Comparison of ENCODE assay signal across 25 cellular contexts in the genomic region with DNA sequence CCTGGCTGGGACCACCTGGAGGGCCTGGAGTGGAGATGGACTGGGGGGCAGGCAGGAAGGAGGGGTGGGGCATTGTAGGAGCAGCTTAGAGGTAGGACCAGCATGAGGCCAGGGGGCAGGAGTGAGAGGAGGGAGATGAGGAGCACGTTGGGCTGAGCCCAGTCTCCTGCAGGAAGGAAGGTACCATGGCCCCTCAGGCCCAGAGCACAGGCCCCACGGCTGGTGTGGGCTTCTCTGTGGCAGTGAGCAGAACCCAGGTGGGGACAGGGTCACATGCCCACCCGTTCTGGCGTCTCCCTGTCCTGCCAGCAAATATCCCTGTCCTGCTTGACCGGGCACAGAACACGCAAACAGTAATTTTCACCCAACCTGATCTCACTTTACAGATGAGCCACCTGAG.
"Had no signal": no experiment of that assay in that cellular context is flagged by ENCODE, and none has a peak within 500 bp of the region (broad histone marks: within the 10 kb centered on the region; RNA-seq: fewer than 3 reads in every experiment).

No MANE protein-coding gene starts in this region.

- H3K4me1 ChIP-seq: colonic mucosa, lower lobe of right lung had no signal

- H3K27ac ChIP-seq: colonic mucosa, epithelial cell of prostate, esophagus squamous epithelium, gastrocnemius medialis, heart right ventricle, left lung, lower lobe of right lung had no signal

- H3K9me3 ChIP-seq: colonic mucosa, esophagus squamous epithelium, gastrocnemius medialis, heart right ventricle, left lung, lower lobe of right lung had no signal

- DNase-seq: colonic mucosa; cortex of kidney; effector CD8-positive, alpha-beta T cell; effector memory CD8-positive, alpha-beta T cell; endodermal cell; erythroblast; esophagus squamous epithelium; foreskin fibroblast; foreskin melanocyte; gastrocnemius medialis; glutamatergic neuron; head of caudate nucleus; heart right ventricle; hippocampal formation; left cardiac atrium; left ventricle myocardium superior; lower lobe of right lung; mesenchymal stem cell; midbrain had no signal

- ATAC-seq: effector memory CD8-positive, alpha-beta T cell; esophagus mucosa; gastrocnemius medialis; heart right ventricle; left cardiac atrium; left lung; left ventricle myocardium superior; lower lobe of right lung had no signal

- H3K4me3 ChIP-seq: colonic mucosa, esophagus squamous epithelium, gastrocnemius medialis, heart right ventricle, left lung, lower lobe of right lung had no signal

- FAIRE-seq: endometrium, islet of Langerhans, keratinocyte had no signal

- H3K36me3 ChIP-seq: colonic mucosa, esophagus squamous epithelium, gastrocnemius medialis, heart right ventricle, left lung, lower lobe of right lung had no signal
